29 cellular contexts compared by ENCODE assay signal in genomic region chr4:162565730-162566129, GRCh38.
"Had no signal": no experiment of that assay in that cellular context is flagged by ENCODE, and none has a peak within 500 bp of the region (broad histone marks: within the 10 kb centered on the region; RNA-seq: fewer than 3 reads in every experiment).

No MANE protein-coding gene starts in this region.

- H3K9me3 ChIP-seq: ascending aorta had no signal

- H3K27ac ChIP-seq: ascending aorta, cardiac muscle cell, VCaP had no signal

- H3K36me3 ChIP-seq: ascending aorta, cardiac muscle cell had no signal

- H3K27me3 ChIP-seq: ascending aorta, cardiac muscle cell had no signal

- H3K4me3 ChIP-seq: ascending aorta, cardiac muscle cell had no signal

- DNase-seq: activated CD4-positive, alpha-beta memory T cell treated with anti-CD3 and anti-CD28 coated beads, Interleukin-2, amount 10 ng/mL, durations not matched to agents 7 days and 5 days; activated CD4-positive, alpha-beta T cell treated with anti-CD3 and anti-CD28 coated beads for 1 hour; activated CD4-positive, alpha-beta T cell treated with anti-CD3 and anti-CD28 coated beads for 36 hours; activated CD4-positive, alpha-beta T cell treated with anti-CD3 and anti-CD28 coated beads for 48 hours; activated CD4-positive, alpha-beta T cell treated with anti-CD3 and anti-CD28 coated beads, Interleukin-2, amount 10 ng/mL, durations not matched to agents 7 days and 5 days; activated CD4-positive, alpha-beta T cell treated with anti-CD3 and anti-CD28 coated beads, Interleukin-2, amount 50 U/mL, for 48 hours; activated CD4-positive, CD25-positive, alpha-beta regulatory T cell; activated CD8-positive, alpha-beta memory T cell treated with anti-CD3 and anti-CD28 coated beads for 24 hours; activated CD8-positive, alpha-beta memory T cell treated with anti-CD3 and anti-CD28 coated beads, Interleukin-2, amount 10 ng/mL, durations not matched to agents 7 days and 5 days; activated CD8-positive, alpha-beta memory T cell treated with anti-CD3 and anti-CD28 coated beads, Interleukin-2, amount 50 U/mL, for 48 hours; activated CD8-positive, alpha-beta T cell treated with anti-CD3 and anti-CD28 coated beads, Interleukin-2, amount 10 ng/mL, durations not matched to agents 7 days and 5 days; activated effector memory CD4-positive, alpha-beta T cell treated with Interleukin-2 at 50 U/mL for 16 hours; activated gamma-delta T cell; activated naive CD4-positive, alpha-beta T cell treated with anti-CD3 and anti-CD28 coated beads, Interleukin-2, amount 10 ng/mL, durations not matched to agents 7 days and 5 days; activated naive CD4-positive, alpha-beta T cell treated with Interleukin-2 at 50 U/mL for 16 hours; activated naive CD8-positive, alpha-beta T cell treated with anti-CD3 and anti-CD28 coated beads, Interleukin-2, amount 10 ng/mL, durations not matched to agents 7 days and 5 days; activated naive CD8-positive, alpha-beta T cell treated with anti-CD3 and anti-CD28 coated beads, Interleukin-2, amount 50 U/mL, for 24 hours; activated T-cell treated with anti-CD3 and anti-CD28 coated beads, Interleukin-2, amount 50 U/mL, for 24 hours; activated T-cell treated with anti-CD3 and anti-CD28 coated beads, Interleukin-2, amount 50 U/mL, for 48 hours; amygdala; anterior cingulate cortex; caudate nucleus; cerebellar nuclear complex; T-helper 1 cell; T-helper 2 cell; T-helper 9 cell had no signal
